9 cellular contexts compared by ENCODE assay signal in the genomic region with DNA sequence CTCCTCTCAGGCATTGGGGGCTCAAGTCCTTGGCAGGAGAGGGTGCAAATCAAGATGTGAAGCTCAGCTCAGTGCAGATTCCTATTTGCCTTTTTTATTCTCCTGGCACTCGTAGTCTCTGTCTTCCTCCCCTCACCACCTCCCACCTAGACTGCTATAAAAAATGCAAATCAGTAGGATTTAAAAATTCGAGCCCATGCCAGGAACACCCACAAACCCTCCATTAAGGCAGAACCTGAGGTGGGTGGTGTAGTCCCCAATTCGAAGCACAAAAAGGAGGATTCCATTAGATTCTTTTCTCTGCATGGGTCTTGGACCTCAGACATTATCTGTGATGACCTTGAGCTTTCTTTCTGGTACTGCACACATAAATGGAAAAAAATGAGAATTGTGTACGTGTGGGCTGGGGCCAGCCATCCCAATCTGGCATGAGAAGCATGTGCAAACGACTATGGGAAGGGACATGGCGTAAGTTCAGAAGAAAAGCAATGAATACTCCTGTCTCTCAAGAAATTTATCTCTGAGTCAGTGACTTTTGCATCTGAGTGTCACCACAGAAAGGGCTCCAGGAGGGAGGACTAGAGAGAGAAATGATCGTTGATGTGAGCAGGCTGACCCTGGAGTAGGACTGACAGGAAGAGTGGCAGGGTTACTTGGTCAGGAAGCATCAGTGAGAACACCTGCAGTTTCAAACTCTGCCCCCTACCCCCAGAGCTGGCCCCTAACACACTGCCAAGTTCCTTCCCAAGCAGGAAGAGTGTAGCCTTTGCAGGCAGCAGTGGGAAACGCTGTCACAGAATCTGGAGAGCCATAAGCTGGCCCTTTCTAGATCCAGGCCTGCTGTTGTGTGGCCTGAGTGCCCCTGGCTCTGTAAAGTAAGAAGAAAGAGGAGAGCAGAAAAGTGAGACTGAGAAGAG.
A peak's percentile ranks its signal among the peaks of the same experiment; 100 is the strongest.
DNase-seq lines count a peak whose midpoint lies in the region; ATAC-seq and TF ChIP-seq lines count a peak whose summit lies in the region.
"Had no signal": no experiment of that assay in that cellular context is flagged by ENCODE, and none has a peak within 500 bp of the region (broad histone marks: within the 10 kb centered on the region; RNA-seq: fewer than 3 reads in every experiment).

No MANE protein-coding gene starts in this region.

- no peak overlapping the region for H3K9ac ChIP-seq in SK-N-MC (ENCODE audit: insufficient read length)

- ATAC-seq in GM18861 (IDR thresholded peaks at IDR 0.05; ENCODE audit: unreplicated experiment) = no peak

- H3K27me3 ChIP-seq in HAP-1 (ENCODE audit: low read depth) = no peaks in the 10 kb centered on the region
- H3K27me3 ChIP-seq: adrenal gland had no signal

- in situ Hi-C loops in HAP-1 (cut with MboI; ENCODE audit: low sequenced_read_pairs) = no loop called here

- 0 out of 2 replicates have a peak, but pooled peaks cover 3% of the 10 kb centered on the region for H3K36me3 ChIP-seq in HAP-1 (replicated peaks)
- no peaks in the 10 kb centered on the region for H3K36me3 ChIP-seq in SK-N-MC (ENCODE audit: insufficient read depth, low read length)
- H3K36me3 ChIP-seq: adrenal gland had no signal

- H3K9me3 ChIP-seq in HAP-1 (no peaks in the 10 kb centered on the region), SK-N-MC (ENCODE audit: low read depth, low read length) (no peaks in the 10 kb centered on the region)
- H3K9me3 ChIP-seq: adrenal gland had no signal

- no peak for TF ChIP-seq CTCF in fibroblast of pulmonary artery (IDR thresholded peaks at IDR 0.05; ENCODE audit: low read length, missing control alignments)

- peak overlapping the region; percentile 50; the same call in 1 of the 2 replicates for H3K4me3 ChIP-seq in HAP-1
- H3K4me3 ChIP-seq in SK-N-MC = peak overlapping the region; percentile 89
- H3K4me3 ChIP-seq in fibroblast of pulmonary artery (replicated peaks; ENCODE audit: low read depth, low read length) = peak overlapping the region; percentile 67
- peak overlapping the region; percentile 60 for H3K4me3 ChIP-seq in skeletal muscle cell (ENCODE audit: low read depth, low read length)

- peaks cover 18% of the 10 kb centered on the region for H3K4me1 ChIP-seq in HAP-1

- DNase-seq in HAP-1 (ENCODE audit: low spot score in 2 of 2) (no peak), SK-N-MC (ENCODE audit: low read depth, low spot score) (no peak), fibroblast of pulmonary artery (ENCODE audit: low read depth) (peak; percentile 29), skeletal muscle cell (ENCODE audit: low read depth) (no peak), T1000 (lab: John Stamatoyannopoulos, UW) (no peak), EL (no peak), NCI-H1930 (lab: John Stamatoyannopoulos, UW) (no peak)

- no peak overlapping the region for H3K27ac ChIP-seq in SK-N-MC
